Comparison of ENCODE assay signal across 29 cellular contexts in genomic region chr3:8550619-8551018, GRCh38. TPM values are rescaled to one million over a fixed set of nuclear protein-coding genes. Genes with fewer than 3 reads are reported as not detected.
DNase-seq lines count a peak whose midpoint lies in the region; ATAC-seq and TF ChIP-seq lines count a peak whose summit lies in the region.
"Had no signal": no experiment of that assay in that cellular context is flagged by ENCODE, and none has a peak within 500 bp of the region (broad histone marks: within the 10 kb centered on the region; RNA-seq: fewer than 3 reads in every experiment).

No MANE protein-coding gene starts in this region.

- H3K27ac Mint-ChIP-seq in natural killer cell = no peak overlapping the region
- H3K27ac Mint-ChIP-seq: activated CD8-positive, alpha-beta T cell treated with anti-CD3 and anti-CD28 coated beads for 36 hours; activated naive CD4-positive, alpha-beta T cell treated with anti-CD3 and anti-CD28 coated beads, Interleukin-2, amount 50 U/mL, for 24 hours; activated T-helper 17 cell treated with anti-CD3 and anti-CD28 coated beads, Interleukin-2, amount 50 U/mL, for 72 hours; CD4-positive, alpha-beta T cell; IgD-negative memory B cell; type B pancreatic cell had no signal

- H3K9me3 Mint-ChIP-seq in natural killer cell = no peaks in the 10 kb centered on the region
- H3K9me3 Mint-ChIP-seq: activated CD8-positive, alpha-beta T cell treated with anti-CD3 and anti-CD28 coated beads for 36 hours; activated naive CD4-positive, alpha-beta T cell treated with anti-CD3 and anti-CD28 coated beads, Interleukin-2, amount 50 U/mL, for 24 hours; activated T-helper 17 cell treated with anti-CD3 and anti-CD28 coated beads, Interleukin-2, amount 50 U/mL, for 72 hours; CD4-positive, alpha-beta T cell; IgD-negative memory B cell; type B pancreatic cell had no signal

- TF ChIP-seq CTCF in AG10803 (conservative IDR thresholded peaks at IDR 0.05; ENCODE audit: low read length) (no peak), natural killer cell (IDR thresholded peaks at IDR 0.05) (no peak)

- H3K4me1 ChIP-seq in subcutaneous abdominal adipose tissue (ENCODE audit: control insufficient read depth in 5 of 5, insufficient read depth in 5 of 5, low read length in 5 of 5) = peaks cover 9 to 69% (median 59%) of the 10 kb centered on the region in 5 donors
- H3K4me1 ChIP-seq: prostate gland had no signal

- no peak overlapping the region for H3K9ac ChIP-seq in subcutaneous abdominal adipose tissue (ENCODE audit: low read length in 5 of 5)

- H3K27ac ChIP-seq in subcutaneous abdominal adipose tissue (ENCODE audit: low read depth, low read length) = peak overlapping the region; percentile 70
- H3K27ac ChIP-seq: prostate gland had no signal

- no peaks in the 10 kb centered on the region for H3K9me3 ChIP-seq in subcutaneous abdominal adipose tissue (ENCODE audit: control insufficient read depth in 5 of 5, low read length in 5 of 5)
- H3K9me3 ChIP-seq: esophagus squamous epithelium, mucosa of descending colon, prostate gland, stomach had no signal

- DNase-seq in AG10803 (ENCODE audit: low read depth) (peak; percentile 69), Right ventricle myocardium superior (peak; percentile 61), myocyte (ENCODE audit: low read depth) (peak; percentile 31), natural killer cell (no peak), nucleus accumbens (lab: John Stamatoyannopoulos, UW) (no peak), T1000 (lab: John Stamatoyannopoulos, UW) (no peak)
- DNase-seq: 8988T; activated CD4-positive, alpha-beta T cell treated with anti-CD3 and anti-CD28 coated beads for 1 hour; activated CD8-positive, alpha-beta T cell treated with anti-CD3 and anti-CD28 coated beads for 36 hours; AML-193; CD4-positive, alpha-beta T cell; central memory CD4-positive, alpha-beta T cell; dermis blood vessel endothelial cell; esophagus squamous epithelium; islet precursor cell; mucosa of descending colon; NCI-H1105; NCI-H187 treated with DMSO at 0.1 percent for 48 hours; stomach; T-helper 2 cell had no signal

- intact Hi-C loops in Right ventricle myocardium superior (cut with DNase I) (no loop called here), natural killer cell (cut with micrococcal nuclease) (no loop called here)

- no peak for TF ChIP-seq POLR2A in GM18505 (IDR thresholded peaks at IDR 0.05; ENCODE audit: borderline replicate concordance, extremely low read depth, insufficient read depth, insufficient read length)

- H3K27me3 ChIP-seq in subcutaneous abdominal adipose tissue (ENCODE audit: control insufficient read depth in 5 of 5, insufficient read depth in 4 of 5, low read length in 5 of 5) = no peaks in the 10 kb centered on the region
- H3K27me3 ChIP-seq: esophagus squamous epithelium, stomach had no signal

- H3K36me3 Mint-ChIP-seq in natural killer cell = no peaks in the 10 kb centered on the region
- H3K36me3 Mint-ChIP-seq: activated naive CD4-positive, alpha-beta T cell treated with anti-CD3 and anti-CD28 coated beads, Interleukin-2, amount 50 U/mL, for 24 hours had no signal

- H3K4me3 ChIP-seq in AG10803 (ENCODE audit: low read length) (no peak overlapping the region), subcutaneous abdominal adipose tissue (ENCODE audit: low read depth in 1 of 5, low read length in 5 of 5) (no peak overlapping the region)
- H3K4me3 ChIP-seq: esophagus squamous epithelium, lung, mucosa of descending colon, prostate gland, skin epidermis, stomach had no signal

- no peaks in the 10 kb centered on the region for H3K4me1 Mint-ChIP-seq in natural killer cell
- H3K4me1 Mint-ChIP-seq: activated naive CD4-positive, alpha-beta T cell treated with anti-CD3 and anti-CD28 coated beads, Interleukin-2, amount 50 U/mL, for 24 hours; activated T-helper 17 cell treated with anti-CD3 and anti-CD28 coated beads, Interleukin-2, amount 50 U/mL, for 72 hours; IgD-negative memory B cell had no signal

- ATAC-seq in Right ventricle myocardium superior (ENCODE audit: poor library complexity) (peak; percentile 58), natural killer cell (no peak), GM18505 (IDR thresholded peaks at IDR 0.05; ENCODE audit: unreplicated experiment) (no peak)
- ATAC-seq: activated CD8-positive, alpha-beta T cell treated with anti-CD3 and anti-CD28 coated beads for 36 hours; activated T-helper 17 cell treated with anti-CD3 and anti-CD28 coated beads, Interleukin-2, amount 50 U/mL, for 72 hours; mucosa of descending colon had no signal

- no peaks in the 10 kb centered on the region for H3K27me3 Mint-ChIP-seq in natural killer cell (ENCODE audit: low read depth in 2 of 2)
- H3K27me3 Mint-ChIP-seq: activated CD8-positive, alpha-beta T cell treated with anti-CD3 and anti-CD28 coated beads for 36 hours; activated naive CD4-positive, alpha-beta T cell treated with anti-CD3 and anti-CD28 coated beads, Interleukin-2, amount 50 U/mL, for 24 hours; activated T-helper 17 cell treated with anti-CD3 and anti-CD28 coated beads, Interleukin-2, amount 50 U/mL, for 72 hours; CD4-positive, alpha-beta T cell; IgD-negative memory B cell; type B pancreatic cell had no signal

- peaks cover 5 to 72% (median 59%) of the 10 kb centered on the region in 5 donors for H3K36me3 ChIP-seq in subcutaneous abdominal adipose tissue (ENCODE audit: control insufficient read depth in 5 of 5, insufficient read depth in 5 of 5, low read length in 5 of 5)
- H3K36me3 ChIP-seq: prostate gland had no signal

- H3K4me3 Mint-ChIP-seq in natural killer cell = no peak overlapping the region
- H3K4me3 Mint-ChIP-seq: activated CD8-positive, alpha-beta T cell treated with anti-CD3 and anti-CD28 coated beads for 36 hours; activated naive CD4-positive, alpha-beta T cell treated with anti-CD3 and anti-CD28 coated beads, Interleukin-2, amount 50 U/mL, for 24 hours; activated T-helper 17 cell treated with anti-CD3 and anti-CD28 coated beads, Interleukin-2, amount 50 U/mL, for 72 hours; CD4-positive, alpha-beta T cell; IgD-negative memory B cell; type B pancreatic cell had no signal

RNA-seq across cellular contexts. Expression of gene LMCD1, which starts 49.0 kb away (rescaled TPM):
- total RNA-seq in Right ventricle myocardium superior = 49.6 TPM
- total RNA-seq in myocyte = 21.9 and 24.9 TPM in 2 replicates
- polyA plus RNA-seq in myocyte (2012) = 363 TPM
- total RNA-seq in natural killer cell = not detected

Comparison
In these comparisons a context has a peak if more than half of its experiments do, and no peak if none do; other contexts are left out.
1. DNase-seq: peak in AG10803 (single experiment), Right ventricle myocardium superior (single experiment) and myocyte (single experiment); none in natural killer cell (single experiment), nucleus accumbens (0 of 56) and T1000 (single experiment).
2. RNA of gene LMCD1, which starts 49.0 kb away (total RNA-seq): 49.6 TPM in Right ventricle myocardium superior (single experiment) and 21.9 to 24.9 TPM in myocyte; not detected in natural killer cell; every median in the first group is over 10 times any median in the second.